In genomic region chr7:124059375-124059774, GRCh38 we compare ENCODE assay signal across 12 cellular contexts. TPM values are rescaled to one million over a fixed set of nuclear protein-coding genes. Genes with fewer than 3 reads are reported as not detected.
DNase-seq lines count a peak whose midpoint lies in the region; ATAC-seq and TF ChIP-seq lines count a peak whose summit lies in the region.
"Had no signal": no experiment of that assay in that cellular context is flagged by ENCODE, and none has a peak within 500 bp of the region (broad histone marks: within the 10 kb centered on the region; RNA-seq: fewer than 3 reads in every experiment).

No MANE protein-coding gene starts in this region.

- H3K27ac Mint-ChIP-seq in activated CD4-positive, alpha-beta T cell treated with anti-CD3 and anti-CD28 coated beads for 36 hours: no peak overlapping the region
- no peak overlapping the region for H3K27ac Mint-ChIP-seq in mesothelial cell of epicardium
- H3K27ac Mint-ChIP-seq: activated T-cell treated with anti-CD3 and anti-CD28 coated beads, Interleukin-2, amount 50 U/mL, for 72 hours; brain had no signal

- TF ChIP-seq CTCF in PC-9 (conservative IDR thresholded peaks at IDR 0.05): no peak
- TF ChIP-seq CTCF in PC-3 (conservative IDR thresholded peaks at IDR 0.05; ENCODE audit: low read depth, low read length): no peak
- no peak for TF ChIP-seq CTCF in tibial artery (IDR thresholded peaks at IDR 0.05)
- TF ChIP-seq CTCF in mesothelial cell of epicardium (IDR thresholded peaks at IDR 0.05; ENCODE audit: unreplicated experiment): no peak

- no peak for DNase-seq in PC-9
- DNase-seq in activated CD4-positive, alpha-beta T cell treated with anti-CD3 and anti-CD28 coated beads for 36 hours: no peak
- no peak for DNase-seq in PC-3
- DNase-seq in tibial artery: no peak
- DNase-seq in mesothelial cell of epicardium (ENCODE audit: low spot score in 2 of 2, unreplicated experiment in 2 of 2): no peak
- DNase-seq: activated T-cell treated with anti-CD3 and anti-CD28 coated beads, Interleukin-2, amount 50 U/mL, for 72 hours; NCI-H1417 had no signal

- H3K9me3 Mint-ChIP-seq in activated CD4-positive, alpha-beta T cell treated with anti-CD3 and anti-CD28 coated beads for 36 hours (ENCODE audit: low read depth): peaks cover 2% of the 10 kb centered on the region
- H3K9me3 Mint-ChIP-seq in mesothelial cell of epicardium: no peaks in the 10 kb centered on the region
- H3K9me3 Mint-ChIP-seq: activated T-cell treated with anti-CD3 and anti-CD28 coated beads, Interleukin-2, amount 50 U/mL, for 72 hours; brain had no signal

- no peak overlapping the region for H3K4me3 Mint-ChIP-seq in activated CD4-positive, alpha-beta T cell treated with anti-CD3 and anti-CD28 coated beads for 36 hours
- H3K4me3 Mint-ChIP-seq in mesothelial cell of epicardium: no peak overlapping the region
- H3K4me3 Mint-ChIP-seq: activated T-cell treated with anti-CD3 and anti-CD28 coated beads, Interleukin-2, amount 50 U/mL, for 72 hours; brain had no signal

- no peaks in the 10 kb centered on the region for H3K9me2 ChIP-seq in PC-9 (ENCODE audit: insufficient read depth)
- H3K9me2 ChIP-seq in PC-3 (replicated peaks; ENCODE audit: low read length): no peaks in the 10 kb centered on the region

- no peaks in the 10 kb centered on the region for H3K4me1 ChIP-seq in PC-9 (replicated peaks; ENCODE audit: insufficient read depth)
- no peaks in the 10 kb centered on the region for H3K4me1 ChIP-seq in PC-3 (ENCODE audit: insufficient read depth, low read length)
- H3K4me1 ChIP-seq in tibial artery: no peaks in the 10 kb centered on the region
- H3K4me1 ChIP-seq: BLaER1 treated with 17β-estradiol and CSF1 and Interleukin-3, amounts not matched to agents 10 nM and 100 nM had no signal

- no peak overlapping the region for H3K9ac ChIP-seq in PC-3 (ENCODE audit: low read length)
- H3K9ac ChIP-seq: BLaER1 treated with 17β-estradiol and CSF1 and Interleukin-3, amounts not matched to agents 10 nM and 100 nM had no signal

- no peak overlapping the region for H3K4me3 ChIP-seq in PC-9
- no peak overlapping the region for H3K4me3 ChIP-seq in PC-3 (ENCODE audit: low read length)
- no peak overlapping the region for H3K4me3 ChIP-seq in tibial artery
- H3K4me3 ChIP-seq: BLaER1 treated with 17β-estradiol and CSF1 and Interleukin-3, amounts not matched to agents 10 nM and 100 nM had no signal

- peak overlapping the region; percentile 58; the same call in 1 of the 2 replicates for H2AFZ ChIP-seq in PC-9
- no peak overlapping the region for H2AFZ ChIP-seq in PC-3 (ENCODE audit: low read length)

- H3K27me3 ChIP-seq in PC-9 (ENCODE audit: insufficient read depth, low read depth) (no peaks in the 10 kb centered on the region), PC-3 (ENCODE audit: low read length) (no peaks in the 10 kb centered on the region), tibial artery (no peaks in the 10 kb centered on the region)
- H3K27me3 ChIP-seq: BLaER1 treated with 17β-estradiol and CSF1 and Interleukin-3, amounts not matched to agents 10 nM and 100 nM had no signal

- H3K27ac ChIP-seq in PC-9 (no peak overlapping the region), PC-3 (ENCODE audit: low read length) (no peak overlapping the region), tibial artery (no peak overlapping the region)
- H3K27ac ChIP-seq: BLaER1 treated with 17β-estradiol and CSF1 and Interleukin-3, amounts not matched to agents 10 nM and 100 nM had no signal

- intact Hi-C loops in PC-9 (cut with micrococcal nuclease; ENCODE audit: unreplicated experiment): no loop called here
- intact Hi-C loops in activated CD4-positive, alpha-beta T cell treated with anti-CD3 and anti-CD28 coated beads for 36 hours (cut with DNase I, micrococcal nuclease): no loop called here
- intact Hi-C loops in PC-3 (cut with micrococcal nuclease): no loop called here
- intact Hi-C loops in tibial artery (cut with DNase I; ENCODE audit: low total_unique reads): no loop called here

- H3K4me2 ChIP-seq in PC-9 (0 out of 2 replicates have a peak overlapping the region, but pooled peaks have one; percentile 2), PC-3 (ENCODE audit: low read length) (no peak overlapping the region)
- H3K4me2 ChIP-seq: BLaER1 treated with 17β-estradiol and CSF1 and Interleukin-3, amounts not matched to agents 10 nM and 100 nM had no signal

- CTCF ChIA-PET in PC-9 (lab: Charles Lee): no interaction called here
- CTCF ChIA-PET in activated CD4-positive, alpha-beta T cell treated with anti-CD3 and anti-CD28 coated beads for 36 hours (lab: Charles Lee): interaction anchor here (1.0 kb wide), 1 partner anchor 11 kb away, joined by 4 read pairs; no protein-coding TSS in a partner anchor
- CTCF ChIA-PET in PC-3 (lab: Charles Lee): no interaction called here

- peak; percentile 100 for ATAC-seq in GM18858 (IDR thresholded peaks at IDR 0.05; ENCODE audit: unreplicated experiment)
- ATAC-seq in GM21447 (IDR thresholded peaks at IDR 0.05; ENCODE audit: unreplicated experiment): peak; percentile 100
- peak; percentile 97 for ATAC-seq in HG03045 (IDR thresholded peaks at IDR 0.05; ENCODE audit: unreplicated experiment)
- ATAC-seq in activated CD4-positive, alpha-beta T cell treated with anti-CD3 and anti-CD28 coated beads for 36 hours: no peak
- no peak for ATAC-seq in PC-3
- ATAC-seq: activated T-cell treated with anti-CD3 and anti-CD28 coated beads, Interleukin-2, amount 50 U/mL, for 72 hours had no signal

- H3K4me1 Mint-ChIP-seq in activated CD4-positive, alpha-beta T cell treated with anti-CD3 and anti-CD28 coated beads for 36 hours: no peaks in the 10 kb centered on the region
- peaks cover 10% of the 10 kb centered on the region for H3K4me1 Mint-ChIP-seq in mesothelial cell of epicardium

- H3K79me2 ChIP-seq in PC-9 (ENCODE audit: low read depth): no peaks in the 10 kb centered on the region
- no peaks in the 10 kb centered on the region for H3K79me2 ChIP-seq in PC-3 (ENCODE audit: low read length)

- H3F3A ChIP-seq in PC-9 (ENCODE audit: insufficient read depth, low read depth): no peaks in the 10 kb centered on the region
- H3F3A ChIP-seq in PC-3 (ENCODE audit: low read length, unreplicated experiment): no peaks in the 10 kb centered on the region

- H3K27me3 Mint-ChIP-seq in activated CD4-positive, alpha-beta T cell treated with anti-CD3 and anti-CD28 coated beads for 36 hours: peaks cover 2% of the 10 kb centered on the region
- H3K27me3 Mint-ChIP-seq in mesothelial cell of epicardium (ENCODE audit: low read depth): no peaks in the 10 kb centered on the region
- H3K27me3 Mint-ChIP-seq: brain had no signal

- H3K9me3 ChIP-seq in PC-9 (ENCODE audit: insufficient read depth, low read depth) (no peaks in the 10 kb centered on the region), PC-3 (ENCODE audit: low read length) (no peaks in the 10 kb centered on the region), tibial artery (no peaks in the 10 kb centered on the region)

- BruUV-seq in PC-9 (replicated peaks; lab: Mats Ljungman, UMichigan) (no TSS peak), PC-3 (replicated peaks; lab: Mats Ljungman, UMichigan) (no TSS peak)

- POLR2A ChIA-PET in PC-9 (lab: Charles Lee; ENCODE audit: unreplicated experiment) (no interaction called here), PC-3 (lab: Charles Lee; ENCODE audit: unreplicated experiment) (no interaction called here)
- POLR2A ChIA-PET in activated CD4-positive, alpha-beta T cell treated with anti-CD3 and anti-CD28 coated beads for 36 hours (lab: Charles Lee): no interaction called here

- H4K20me1 ChIP-seq in PC-9 (ENCODE audit: insufficient read depth) (no peaks in the 10 kb centered on the region), PC-3 (ENCODE audit: low read length) (no peaks in the 10 kb centered on the region)
- H4K20me1 ChIP-seq: BLaER1 treated with 17β-estradiol and CSF1 and Interleukin-3, amounts not matched to agents 10 nM and 100 nM had no signal

- H3K36me3 ChIP-seq in PC-9 (ENCODE audit: low read depth): no peaks in the 10 kb centered on the region
- no peaks in the 10 kb centered on the region for H3K36me3 ChIP-seq in PC-3 (ENCODE audit: low read depth, low read length)
- H3K36me3 ChIP-seq in tibial artery: no peaks in the 10 kb centered on the region
- H3K36me3 ChIP-seq: BLaER1 treated with 17β-estradiol and CSF1 and Interleukin-3, amounts not matched to agents 10 nM and 100 nM had no signal

- H3K36me3 Mint-ChIP-seq in activated CD4-positive, alpha-beta T cell treated with anti-CD3 and anti-CD28 coated beads for 36 hours (ENCODE audit: low read depth): no peaks in the 10 kb centered on the region
- no peaks in the 10 kb centered on the region for H3K36me3 Mint-ChIP-seq in mesothelial cell of epicardium
- H3K36me3 Mint-ChIP-seq: brain had no signal

RNA-seq across cellular contexts. Expression of gene TMEM229A, which starts 26.5 kb away (rescaled TPM):
- total RNA-seq in PC-9 (2021): not detected in 2 replicates
- not detected for total RNA-seq in activated CD4-positive, alpha-beta T cell treated with anti-CD3 and anti-CD28 coated beads for 36 hours
- total RNA-seq in PC-3 (2014; rRNA removed): not detected in 2 replicates
- total RNA-seq in mesothelial cell of epicardium: 0.59 to 0.69 TPM (median 0.66 TPM) in 3 replicates
- total RNA-seq: activated T-cell treated with anti-CD3 and anti-CD28 coated beads, Interleukin-2, amount 50 U/mL, for 72 hours had no signal

Comparison
In these comparisons a context has a peak if more than half of its experiments do, and no peak if none do; other contexts are left out.
1. ATAC-seq: peak in GM18858 (single experiment), GM21447 (single experiment) and HG03045 (single experiment); none in activated CD4-positive, alpha-beta T cell treated with anti-CD3 and anti-CD28 coated beads for 36 hours (single experiment) and PC-3 (single experiment).